In genomic region chr12:89927226-89927698, GRCh38 we compare ENCODE assay signal across 1 cellular context.
TF ChIP-seq lines count a peak whose summit lies in the region.

No MANE protein-coding gene starts in this region.

TF ChIP-seq in GM12878, 131 proteins besides CTCF, POLR2A, EP300 and RAD21 (continued from another document and continues in another):
- TF ChIP-seq USF1 (IDR thresholded peaks at IDR 0.05; ENCODE audit: borderline replicate concordance, extremely low read length, insufficient read depth, low read depth, low read length) (no peak), JUNB (IDR thresholded peaks at IDR 0.05) (peak; percentile 60), PAX8 (IDR thresholded peaks at IDR 0.05) (no peak), CBX5 (IDR thresholded peaks at IDR 0.05; ENCODE audit: low read depth) (peak; percentile 69; the same call in 1 of the 2 replicates), FOS (IDR thresholded peaks at IDR 0.05; ENCODE audit: borderline replicate concordance, extremely low read depth, insufficient read length) (no peak), ZBED1 (IDR thresholded peaks at IDR 0.05; ENCODE audit: borderline replicate concordance) (no peak), STAT3 (IDR thresholded peaks at IDR 0.05; ENCODE audit: low read depth, low read length) (peak; percentile 80; the same call in 1 of the 2 replicates), NR2C1 (IDR thresholded peaks at IDR 0.05) (no peak), IRF4 (IDR thresholded peaks at IDR 0.05; ENCODE audit: low read depth, low read length) (peak; percentile 82), USF2 (IDR thresholded peaks at IDR 0.05; ENCODE audit: borderline replicate concordance, low read depth, low read length) (no peak), POLR2AphosphoS2 (IDR thresholded peaks at IDR 0.05; ENCODE audit: low read depth, low read length) (peak; percentile 40; the same call in 1 of the 2 replicates), MYB (IDR thresholded peaks at IDR 0.05; ENCODE audit: borderline replicate concordance, low read depth, low read length) (no peak), RELB (IDR thresholded peaks at IDR 0.05; ENCODE audit: low read depth) (no peak; the same call in 1 of the 2 replicates), BCL3 (IDR thresholded peaks at IDR 0.05; ENCODE audit: borderline replicate concordance, insufficient read depth, low read depth, low read length, poor library complexity, severe bottlenecking) (no peak), CREM (IDR thresholded peaks at IDR 0.05; ENCODE audit: low read depth) (peak; percentile 77), SMAD5 (IDR thresholded peaks at IDR 0.05; ENCODE audit: low read depth) (no peak), KDM1A (IDR thresholded peaks at IDR 0.05; ENCODE audit: borderline replicate concordance) (no peak), ZNF217 (IDR thresholded peaks at IDR 0.05) (peak; percentile 72), MTA3 (IDR thresholded peaks at IDR 0.05; ENCODE audit: borderline replicate concordance, low read length) (peak; percentile 63; the same call in 1 of the 2 replicates), BMI1 (IDR thresholded peaks at IDR 0.05; ENCODE audit: borderline replicate concordance) (peak; percentile 70; the same call in 1 of the 2 replicates), PKNOX1 (IDR thresholded peaks at IDR 0.05) (peak; percentile 74), ZNF384 (IDR thresholded peaks at IDR 0.05; ENCODE audit: borderline replicate concordance, low read depth, low read length) (no peak), CHD1 (IDR thresholded peaks at IDR 0.05; ENCODE audit: low read depth, low read length) (no peak), SP1 (IDR thresholded peaks at IDR 0.05; ENCODE audit: low read depth, low read length) (peak; percentile 59), SMC3 (IDR thresholded peaks at IDR 0.05; ENCODE audit: borderline replicate concordance, low read length) (no peak; the same call in 1 of the 2 replicates), MTA2 (IDR thresholded peaks at IDR 0.05; ENCODE audit: low read depth) (peak; percentile 84), DPF2 (IDR thresholded peaks at IDR 0.05) (peak; percentile 94), CUX1 (IDR thresholded peaks at IDR 0.05; ENCODE audit: insufficient replicate concordance, low read depth, low read length) (no peak), EZH2 (IDR thresholded peaks at IDR 0.05; ENCODE audit: borderline replicate concordance, control insufficient read depth, low read depth, low read length) (no peak), NBN (IDR thresholded peaks at IDR 0.05) (no peak; the same call in none of the 2 replicates), PBX3 (IDR thresholded peaks at IDR 0.05; ENCODE audit: insufficient replicate concordance, low read depth, low read length) (no peak), STAT1 (conservative IDR thresholded peaks at IDR 0.05) (no peak), BCLAF1 (IDR thresholded peaks at IDR 0.05) (no peak), NFXL1 (IDR thresholded peaks at IDR 0.05; ENCODE audit: borderline replicate concordance) (no peak), ETV6 (conservative IDR thresholded peaks at IDR 0.05 in 1 of 2, IDR thresholded peaks at IDR 0.05 in 1 of 2; ENCODE audit: borderline replicate concordance in 1 of 2, low read depth in 1 of 2) (peak in 1 of 2 experiments; percentile 25; a peak in 1 of 4 replicates), HDGF (IDR thresholded peaks at IDR 0.05) (no peak), HDAC6 (IDR thresholded peaks at IDR 0.05; ENCODE audit: unreplicated experiment) (no peak), RUNX3 (IDR thresholded peaks at IDR 0.05; ENCODE audit: low read length) (peak; percentile 81), SUPT20H (IDR thresholded peaks at IDR 0.05; ENCODE audit: borderline replicate concordance, control insufficient read depth, low read depth, low read length) (no peak), KLF5 (IDR thresholded peaks at IDR 0.05; ENCODE audit: partially characterized antibody) (no peak), JUND (IDR thresholded peaks at IDR 0.05; ENCODE audit: low read depth, low read length) (no peak), RAD51 (IDR thresholded peaks at IDR 0.05) (no peak), E2F8 (IDR thresholded peaks at IDR 0.05; ENCODE audit: low read depth, partially characterized antibody) (no peak), POU2F2 (IDR thresholded peaks at IDR 0.05; ENCODE audit: borderline replicate concordance, low read depth, low read length) (no peak)
